1 cellular context compared by ENCODE assay signal in genomic region chr12:108783446-108783845, GRCh38.
TF ChIP-seq lines count a peak whose summit lies in the region.

No MANE protein-coding gene starts in this region.

TF ChIP-seq in GM23338, 12 proteins besides CTCF, POLR2A, EP300 and RAD21 (continued from another document):
- TF ChIP-seq ZNF462 (CRISPR knock-in tag; IDR thresholded peaks at IDR 0.05) (no peak), EZH2 (IDR thresholded peaks at IDR 0.05; ENCODE audit: low read depth, unreplicated experiment) (no peak)
